In the genomic region with DNA sequence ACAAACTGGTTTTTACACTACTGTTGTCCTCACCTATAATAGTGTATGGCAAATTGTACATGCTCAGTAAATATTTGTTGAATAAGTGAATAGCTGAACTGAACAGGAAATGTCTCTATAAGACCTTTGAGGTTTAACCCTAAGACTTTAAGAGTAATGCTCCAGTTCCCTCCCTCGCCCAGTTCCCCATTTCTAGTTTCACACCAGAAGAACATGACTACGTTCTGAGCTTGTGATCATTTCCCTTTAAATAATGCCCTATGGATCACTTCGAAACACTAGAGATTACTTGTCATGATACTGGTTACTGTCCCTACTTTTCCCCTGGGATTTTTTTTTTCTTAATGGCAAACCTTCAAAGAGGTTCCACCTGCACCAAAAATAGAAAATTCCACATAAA, we compare ENCODE assay signal across 1 cellular context.
TF ChIP-seq lines count a peak whose summit lies in the region.

No MANE protein-coding gene starts in this region.

TF ChIP-seq in HepG2, 621 proteins besides CTCF, POLR2A, EP300 and RAD21 (continued from another document):
- TF ChIP-seq, protein P1, sequence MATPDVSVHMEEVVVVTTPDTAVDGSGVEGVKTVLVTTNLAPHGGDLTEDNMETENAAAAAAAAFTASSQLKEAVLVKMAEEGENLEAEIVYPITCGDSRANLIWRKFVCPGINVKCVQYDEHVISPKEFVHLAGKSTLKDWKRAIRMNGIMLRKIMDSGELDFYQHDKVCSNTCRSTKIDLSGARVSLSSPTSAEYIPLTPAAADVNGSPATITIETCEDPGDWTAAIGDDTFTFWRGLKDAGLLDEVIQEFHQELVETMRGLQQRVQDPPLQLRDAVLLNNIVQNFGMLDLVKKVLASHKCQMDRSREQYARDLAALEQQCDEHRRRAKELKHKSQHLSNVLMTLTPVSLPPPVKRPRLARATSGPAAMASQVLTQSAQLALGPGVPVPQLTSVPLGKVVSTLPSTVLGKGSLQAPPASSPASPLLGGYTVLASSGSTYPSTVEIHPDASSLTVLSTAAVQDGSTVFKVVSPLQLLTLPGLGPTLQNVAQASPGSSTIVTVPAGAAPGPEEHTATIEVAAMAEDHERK (CRISPR knock-in tag; IDR thresholded peaks at IDR 0.05; ENCODE audit: low read depth): no peak
- no peak for TF ChIP-seq GABPA (IDR thresholded peaks at IDR 0.05; ENCODE audit: low read depth, low read length)
- TF ChIP-seq GABPA (CRISPR knock-in tag; IDR thresholded peaks at IDR 0.05; ENCODE audit: low read depth): no peak
